ENCODE assay signal across 14 cellular contexts in genomic region chr11:129077191-129077590, GRCh38.
"Had no signal": no experiment of that assay in that cellular context is flagged by ENCODE, and none has a peak within 500 bp of the region (broad histone marks: within the 10 kb centered on the region; RNA-seq: fewer than 3 reads in every experiment).

No MANE protein-coding gene starts in this region.

- H3K4me1 Mint-ChIP-seq: activated CD4-positive, alpha-beta T cell treated with anti-CD3 and anti-CD28 coated beads, Interleukin-2, amount 10 ng/mL, durations not matched to agents 7 days and 5 days; activated naive CD8-positive, alpha-beta T cell treated with anti-CD3 and anti-CD28 coated beads, Interleukin-2, amount 10 ng/mL, durations not matched to agents 7 days and 5 days; brain; central memory CD8-positive, alpha-beta T cell had no signal

- ATAC-seq: right cardiac atrium; stimulated activated naive CD8-positive, alpha-beta T cell treated with anti-CD3 and anti-CD28 coated beads, Interleukin-15, Interleukin-2, amounts not matched to agents 100 U/mL and 50 U/mL, for 24 hours had no signal

- H3K36me3 Mint-ChIP-seq: activated naive CD8-positive, alpha-beta T cell treated with anti-CD3 and anti-CD28 coated beads, Interleukin-2, amount 10 ng/mL, durations not matched to agents 7 days and 5 days had no signal

- DNase-seq: activated CD4-positive, alpha-beta T cell treated with anti-CD3 and anti-CD28 coated beads, Interleukin-2, amount 10 ng/mL, durations not matched to agents 7 days and 5 days; activated CD8-positive, alpha-beta memory T cell treated with anti-CD3 and anti-CD28 coated beads for 24 hours; activated naive CD8-positive, alpha-beta T cell treated with anti-CD3 and anti-CD28 coated beads, Interleukin-2, amount 10 ng/mL, durations not matched to agents 7 days and 5 days; foreskin fibroblast; glutamatergic neuron; nephron progenitor cell; right cardiac atrium; stimulated activated CD4-positive, alpha-beta T cell treated with anti-CD3 and anti-CD28 coated beads, Interleukin-4, amount 100 ng/mL, for 4 hours; stimulated activated naive CD8-positive, alpha-beta T cell treated with anti-CD3 and anti-CD28 coated beads, Interleukin-15, Interleukin-2, amounts not matched to agents 100 U/mL and 50 U/mL, for 24 hours had no signal

- H3K9me3 Mint-ChIP-seq: central memory CD8-positive, alpha-beta T cell had no signal

- H3K4me3 Mint-ChIP-seq: activated CD4-positive, alpha-beta T cell treated with anti-CD3 and anti-CD28 coated beads, Interleukin-2, amount 10 ng/mL, durations not matched to agents 7 days and 5 days; activated naive CD8-positive, alpha-beta T cell treated with anti-CD3 and anti-CD28 coated beads, Interleukin-2, amount 10 ng/mL, durations not matched to agents 7 days and 5 days; activated T-helper 1 cell treated with anti-CD3 and anti-CD28 coated beads, Interleukin-12 subunit alpha, Interleukin-12 subunit beta, Interleukin-2, Interleukin-4 antibody, amounts not matched to agents 30 ng/mL and 10 ng/mL and 1 ng/mL, durations not matched to agents 14 hours and 24 hours and 36 hours; brain; central memory CD8-positive, alpha-beta T cell; nephron progenitor cell; T-helper 2 cell treated with Interferon-gamma antibody and Interleukin-4, amounts not matched to agents 5 μg/mL and 100 μg/mL, for 36 hours; type B pancreatic cell had no signal

- H3K27ac Mint-ChIP-seq: activated CD4-positive, alpha-beta T cell treated with anti-CD3 and anti-CD28 coated beads, Interleukin-2, amount 10 ng/mL, durations not matched to agents 7 days and 5 days; activated naive CD8-positive, alpha-beta T cell treated with anti-CD3 and anti-CD28 coated beads, Interleukin-2, amount 10 ng/mL, durations not matched to agents 7 days and 5 days; activated T-helper 1 cell treated with anti-CD3 and anti-CD28 coated beads, Interleukin-12 subunit alpha, Interleukin-12 subunit beta, Interleukin-2, Interleukin-4 antibody, amounts not matched to agents 30 ng/mL and 10 ng/mL and 1 ng/mL, durations not matched to agents 14 hours and 24 hours and 36 hours; brain; T-helper 2 cell treated with Interferon-gamma antibody and Interleukin-4, amounts not matched to agents 5 μg/mL and 100 μg/mL, for 36 hours; type B pancreatic cell had no signal

- H3K27me3 Mint-ChIP-seq: activated CD4-positive, alpha-beta T cell treated with anti-CD3 and anti-CD28 coated beads, Interleukin-2, amount 10 ng/mL, durations not matched to agents 7 days and 5 days; activated naive CD8-positive, alpha-beta T cell treated with anti-CD3 and anti-CD28 coated beads, Interleukin-2, amount 10 ng/mL, durations not matched to agents 7 days and 5 days; brain; type B pancreatic cell had no signal
